ENCODE assay signal across 31 cellular contexts in the genomic region with DNA sequence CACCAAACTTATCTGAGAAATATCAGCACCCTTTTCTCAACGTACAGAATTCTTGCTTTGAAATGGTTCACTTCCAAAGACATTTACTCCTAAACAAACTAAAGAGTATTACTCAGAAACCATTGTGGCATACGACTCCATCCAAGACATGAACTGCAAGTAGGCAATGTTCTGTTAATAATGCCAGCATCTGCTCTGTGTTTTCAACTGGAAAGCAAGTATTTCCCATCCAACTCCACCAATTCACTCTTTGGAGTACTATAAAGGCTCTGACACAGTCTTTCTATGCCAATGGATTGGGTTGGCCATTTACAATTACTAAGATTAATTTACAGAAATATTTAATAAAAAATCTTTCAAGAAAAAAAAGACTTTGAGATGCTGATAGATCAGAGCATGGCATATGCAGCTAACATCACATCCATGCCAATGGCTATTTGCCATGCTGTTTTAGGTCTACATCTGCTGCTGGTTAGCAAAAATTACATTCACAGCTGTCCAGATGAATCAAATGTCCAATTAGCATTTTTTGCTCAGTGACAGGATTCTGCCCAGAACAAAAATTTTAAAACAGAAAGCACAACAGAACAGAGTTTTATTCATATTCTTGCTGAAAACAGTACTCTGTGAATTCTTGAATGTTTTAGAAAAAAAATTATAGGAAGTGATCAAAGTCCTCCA.
DNase-seq lines count a peak whose midpoint lies in the region; ATAC-seq lines count a peak whose summit lies in the region.
"Had no signal": no experiment of that assay in that cellular context is flagged by ENCODE, and none has a peak within 500 bp of the region (broad histone marks: within the 10 kb centered on the region; RNA-seq: fewer than 3 reads in every experiment).

No MANE protein-coding gene starts in this region.

- H3K27me3 ChIP-seq in GM23248 (replicated peaks; ENCODE audit: insufficient read depth) (no peaks in the 10 kb centered on the region), skeletal muscle satellite cell (ENCODE audit: control insufficient read depth, insufficient read depth, low read length) (no peaks in the 10 kb centered on the region)
- H3K27me3 ChIP-seq: BLaER1, SJSA1, tibial nerve had no signal

- H3K4me2 ChIP-seq in GM23248 (ENCODE audit: unreplicated experiment): peak overlapping the region; percentile 31
- peak overlapping the region; percentile 73 for H3K4me2 ChIP-seq in skeletal muscle satellite cell (ENCODE audit: low read length)
- H3K4me2 ChIP-seq: BLaER1 had no signal

- H4K20me1 ChIP-seq in GM23248 (ENCODE audit: insufficient read depth): no peaks in the 10 kb centered on the region
- H4K20me1 ChIP-seq: BLaER1 had no signal

- 0 out of 2 replicates have a peak overlapping the region, but pooled peaks have one; percentile 77 for H2AFZ ChIP-seq in GM23248

- H3K9me3 ChIP-seq in GM23248 (ENCODE audit: low read depth): no peaks in the 10 kb centered on the region
- no peaks in the 10 kb centered on the region for H3K9me3 ChIP-seq in skeletal muscle satellite cell (replicated peaks; ENCODE audit: low read length)
- H3K9me3 ChIP-seq: BLaER1, SJSA1 had no signal

- DNase-seq in GM23248: no peak
- DNase-seq in NCI-H524 treated with DMSO at 0.1 percent for 48 hours (lab: John Stamatoyannopoulos, UW): peak; percentile 15
- peak; percentile 72 for DNase-seq in fibroblast of gingiva (ENCODE audit: low read depth)
- DNase-seq in NCI-H1436 treated with DMSO at 0.1 percent for 48 hours (lab: John Stamatoyannopoulos, UW): no peak
- no peak for DNase-seq in KG1 (lab: John Stamatoyannopoulos, UW)
- DNase-seq: activated B cell treated with CpG ODN at 0.5 μM for 24 hours; activated effector memory CD4-positive, alpha-beta T cell treated with anti-CD3 and anti-CD28 coated beads, Interleukin-2, amount 50 U/mL, for 16 hours; activated naive CD8-positive, alpha-beta T cell treated with anti-CD3 and anti-CD28 coated beads for 36 hours; activated T-cell treated with anti-CD3 and anti-CD28 coated beads, Interleukin-2, amount 50 U/mL, for 24 hours; aorta; cortex of kidney; DMS53; effector memory CD4-positive, alpha-beta T cell; foreskin keratinocyte; head of caudate nucleus; kidney; left ventricle myocardium superior; naive B cell; NCI-H1092; NCI-H1930; NCI-H2227 treated with DMSO at 0.1 percent for 48 hours; NCI-H774; posterior cingulate gyrus; right cardiac atrium; stimulated activated CD4-positive, alpha-beta T cell treated with anti-CD3 and anti-CD28 coated beads, Interleukin-4, amount 100 ng/mL, for 24 hours had no signal

- H3F3A ChIP-seq in GM23248 (ENCODE audit: insufficient read depth): no peaks in the 10 kb centered on the region

- H3K79me2 ChIP-seq in GM23248 (ENCODE audit: insufficient read depth): no peaks in the 10 kb centered on the region

- ATAC-seq in HG02678 (IDR thresholded peaks at IDR 0.05; ENCODE audit: unreplicated experiment): no peak
- ATAC-seq: foreskin keratinocyte, left ventricle myocardium superior, right cardiac atrium had no signal

- in situ Hi-C loops in GM23248 (cut with MboI): no loop called here

- no peak overlapping the region for H3K4me3 ChIP-seq in GM23248
- H3K4me3 ChIP-seq in skeletal muscle satellite cell (ENCODE audit: low read length): peak overlapping the region; percentile 17
- H3K4me3 ChIP-seq: BLaER1 had no signal

- H3K9ac ChIP-seq in GM23248: no peak overlapping the region
- no peak overlapping the region for H3K9ac ChIP-seq in skeletal muscle satellite cell (ENCODE audit: low read depth, low read length)
- H3K9ac ChIP-seq: BLaER1 had no signal

- H3K4me1 ChIP-seq in GM23248 (ENCODE audit: insufficient read depth) (0 out of 2 replicates have a peak, but pooled peaks cover 6% of the 10 kb centered on the region), skeletal muscle satellite cell (ENCODE audit: control insufficient read depth, insufficient read depth, low read length) (peaks cover 7% of the 10 kb centered on the region)
- H3K4me1 ChIP-seq: BLaER1, foreskin keratinocyte had no signal

- no peaks in the 10 kb centered on the region for H3K9me2 ChIP-seq in GM23248 (ENCODE audit: insufficient read depth)

- H3K27ac ChIP-seq in GM23248: no peak overlapping the region
- H3K27ac ChIP-seq: BLaER1, epithelial cell of prostate, foreskin keratinocyte, SJSA1 had no signal

- H3K36me3 ChIP-seq in GM23248 (ENCODE audit: low read depth): no peaks in the 10 kb centered on the region
- no peaks in the 10 kb centered on the region for H3K36me3 ChIP-seq in skeletal muscle satellite cell (ENCODE audit: insufficient read depth, low read length)
- H3K36me3 ChIP-seq: BLaER1, SJSA1, tibial nerve had no signal

- 9 to 10% methylated on average over 2 of the region's 2 CpGs for WGBS in GM23248 (ENCODE audit: low coverage in 1 of 2, low lambda C conversion rate in 2 of 2, missing lambda C conversion rate in 2 of 2), 2 experiments

Comparison
In these comparisons a context has a peak if more than half of its experiments do, and no peak if none do; other contexts are left out.
1. DNase-seq: peak in NCI-H524 treated with DMSO at 0.1 percent for 48 hours (single experiment) and fibroblast of gingiva (single experiment); none in GM23248 (single experiment), NCI-H1436 treated with DMSO at 0.1 percent for 48 hours (single experiment) and KG1 (single experiment).